8 cellular contexts compared by ENCODE assay signal in the genomic region with DNA sequence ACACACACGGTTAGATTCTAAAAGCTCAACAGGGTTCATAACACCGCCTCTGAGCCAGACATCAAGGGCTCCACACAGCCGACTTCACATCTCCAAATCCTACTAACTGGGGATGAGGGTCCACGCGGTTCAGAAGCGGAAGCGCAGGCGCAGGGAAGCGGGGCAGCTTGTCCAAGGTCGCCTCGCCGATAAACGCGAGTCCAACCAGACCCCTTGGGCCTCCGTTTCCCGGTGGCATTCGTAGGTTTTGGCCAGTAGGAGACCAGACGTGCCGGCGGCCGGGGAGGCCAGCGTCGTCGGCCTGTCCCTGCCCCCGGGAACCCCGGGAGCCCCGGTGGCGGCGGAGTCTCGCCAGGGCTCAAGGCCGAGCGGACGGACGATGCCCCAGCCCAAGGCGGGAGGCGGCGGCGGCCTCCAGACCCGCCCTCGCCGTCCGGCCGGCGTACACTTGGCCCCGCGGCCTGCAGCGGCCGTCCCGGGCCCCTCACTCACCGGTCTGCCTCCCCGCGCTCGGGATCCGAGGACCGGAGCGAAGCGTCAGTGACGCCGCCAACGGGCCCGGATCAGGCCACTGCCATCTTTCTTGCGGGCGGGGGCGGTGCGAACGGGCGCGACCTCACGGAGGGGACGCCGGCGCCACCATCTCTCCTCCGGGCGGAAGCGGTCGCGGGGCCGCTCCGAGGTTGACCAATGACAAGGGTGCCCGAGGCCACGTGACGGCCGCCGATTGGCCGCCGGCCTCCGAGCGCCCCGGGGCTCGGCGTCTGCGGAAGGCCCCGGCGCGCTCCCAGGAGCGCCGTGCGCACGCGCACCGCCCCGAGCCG. TPM values are rescaled to one million over a fixed set of nuclear protein-coding genes. Genes with fewer than 3 reads are reported as not detected.
A peak's percentile ranks its signal among the peaks of the same experiment; 100 is the strongest.
DNase-seq lines count a peak whose midpoint lies in the region; ATAC-seq, FAIRE-seq and TF ChIP-seq lines count a peak whose summit lies in the region.

A gene with protein sequence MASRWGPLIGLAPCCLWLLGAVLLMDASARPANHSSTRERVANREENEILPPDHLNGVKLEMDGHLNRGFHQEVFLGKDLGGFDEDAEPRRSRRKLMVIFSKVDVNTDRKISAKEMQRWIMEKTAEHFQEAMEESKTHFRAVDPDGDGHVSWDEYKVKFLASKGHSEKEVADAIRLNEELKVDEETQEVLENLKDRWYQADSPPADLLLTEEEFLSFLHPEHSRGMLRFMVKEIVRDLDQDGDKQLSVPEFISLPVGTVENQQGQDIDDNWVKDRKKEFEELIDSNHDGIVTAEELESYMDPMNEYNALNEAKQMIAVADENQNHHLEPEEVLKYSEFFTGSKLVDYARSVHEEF (minus strand): TSS at position 602 of the 824 bp plus-strand sequence. CDS start 3,229 bp downstream, outside the sequence.

- ATAC-seq in GM19023 (IDR thresholded peaks at IDR 0.05; ENCODE audit: unreplicated experiment), result peak; percentile 88
- peak; percentile 89 for ATAC-seq in HG03196 (IDR thresholded peaks at IDR 0.05; ENCODE audit: unreplicated experiment)
- peak; percentile 90 for ATAC-seq in WTC11

- H3K27me3 ChIP-seq in bronchial epithelial cell (ENCODE audit: control insufficient read depth, insufficient read depth, low read length) (no peaks in the 10 kb centered on the region), small intestine (ENCODE audit: control insufficient read depth in 2 of 2, insufficient read depth in 2 of 2, low read length in 2 of 2) (no peaks in the 10 kb centered on the region)

- no peaks in the 10 kb centered on the region for H3K9me3 ChIP-seq in small intestine (ENCODE audit: control insufficient read depth, low read depth)

- POLR2A ChIA-PET in WTC11 (lab: Charles Lee), result no interaction called here

- H3K9me3 Mint-ChIP-seq in WTC11, result peaks cover 3% of the 10 kb centered on the region; the same call in 1 of the 2 replicates

- FAIRE-seq in bronchial epithelial cell (lab: Jason Lieb, UNC) (no peak), small intestine (lab: Jason Lieb, UNC) (no peak)

- 0% methylated on average over 73 to 103 of the region's 103 CpGs for WGBS in small intestine, 3 donors

- H3K4me3 ChIP-seq in bronchial epithelial cell (ENCODE audit: low read depth, low read length) (peak within 1 kb of the TSS; percentile 93), small intestine (ENCODE audit: low read depth in 1 of 2, low read length in 2 of 2) (peak within 1 kb of the TSS; percentile 81 to 91)

- peak within 1 kb of the TSS; percentile 87 to 97 for H3K27ac ChIP-seq in small intestine (ENCODE audit: low read depth in 1 of 2, low read length in 1 of 2)

- TF ChIP-seq CTCF in WTC11 (IDR thresholded peaks at IDR 0.05) (no peak), bronchial epithelial cell (IDR thresholded peaks at IDR 0.05; ENCODE audit: insufficient read depth, low read length, severe bottlenecking) (no peak)

- CTCF ChIA-PET in WTC11 (lab: Charles Lee), result interaction anchor here (0.7 to 2.3 kb wide), 5 partner anchors 58 to 216 kb away, joined by 3 to 19 read pairs (median 3); a partner anchor contains a TSS

- peak within 1 kb of the TSS; percentile 90 for H3K4me3 Mint-ChIP-seq in WTC11

- H3K36me3 Mint-ChIP-seq in WTC11, result peaks cover 10% of the 10 kb centered on the region

- no peaks in the 10 kb centered on the region for H3K27me3 Mint-ChIP-seq in WTC11 (ENCODE audit: low read depth)

- H3K4me1 Mint-ChIP-seq in WTC11, result peaks cover 10% of the 10 kb centered on the region

- peak within 1 kb of the TSS; percentile 81 for H3K27ac Mint-ChIP-seq in WTC11

- DNase-seq in AG08396 (ENCODE audit: low spot score) (peak; percentile 100), NCI-H226 (peak; percentile 91), WTC11 (ENCODE audit: low spot score) (peak; percentile 96), bronchial epithelial cell (ENCODE audit: low read depth) (peak; percentile 86), iPS-NIHi11 (ENCODE audit: low spot score) (peak; percentile 100), small intestine (peak; percentile 96)

- peaks cover 5 to 7% of the 10 kb centered on the region in 2 donors for H3K4me1 ChIP-seq in small intestine (ENCODE audit: control insufficient read depth in 2 of 2, insufficient read depth in 1 of 2, low read depth in 1 of 2, low read length in 1 of 2)

- H3K36me3 ChIP-seq in bronchial epithelial cell (ENCODE audit: control insufficient read depth, insufficient read depth, low read length) (peaks cover 20% of the 10 kb centered on the region), small intestine (ENCODE audit: control insufficient read depth in 2 of 2, insufficient read depth in 2 of 2, low read length in 2 of 2) (peaks cover 10 to 14% of the 10 kb centered on the region in 2 donors)

TF ChIP-seq in WTC11, 78 proteins besides CTCF, POLR2A, EP300 and RAD21 (continues in another document):
- TF ChIP-seq, protein P1, sequence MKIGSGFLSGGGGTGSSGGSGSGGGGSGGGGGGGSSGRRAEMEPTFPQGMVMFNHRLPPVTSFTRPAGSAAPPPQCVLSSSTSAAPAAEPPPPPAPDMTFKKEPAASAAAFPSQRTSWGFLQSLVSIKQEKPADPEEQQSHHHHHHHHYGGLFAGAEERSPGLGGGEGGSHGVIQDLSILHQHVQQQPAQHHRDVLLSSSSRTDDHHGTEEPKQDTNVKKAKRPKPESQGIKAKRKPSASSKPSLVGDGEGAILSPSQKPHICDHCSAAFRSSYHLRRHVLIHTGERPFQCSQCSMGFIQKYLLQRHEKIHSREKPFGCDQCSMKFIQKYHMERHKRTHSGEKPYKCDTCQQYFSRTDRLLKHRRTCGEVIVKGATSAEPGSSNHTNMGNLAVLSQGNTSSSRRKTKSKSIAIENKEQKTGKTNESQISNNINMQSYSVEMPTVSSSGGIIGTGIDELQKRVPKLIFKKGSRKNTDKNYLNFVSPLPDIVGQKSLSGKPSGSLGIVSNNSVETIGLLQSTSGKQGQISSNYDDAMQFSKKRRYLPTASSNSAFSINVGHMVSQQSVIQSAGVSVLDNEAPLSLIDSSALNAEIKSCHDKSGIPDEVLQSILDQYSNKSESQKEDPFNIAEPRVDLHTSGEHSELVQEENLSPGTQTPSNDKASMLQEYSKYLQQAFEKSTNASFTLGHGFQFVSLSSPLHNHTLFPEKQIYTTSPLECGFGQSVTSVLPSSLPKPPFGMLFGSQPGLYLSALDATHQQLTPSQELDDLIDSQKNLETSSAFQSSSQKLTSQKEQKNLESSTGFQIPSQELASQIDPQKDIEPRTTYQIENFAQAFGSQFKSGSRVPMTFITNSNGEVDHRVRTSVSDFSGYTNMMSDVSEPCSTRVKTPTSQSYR (CRISPR knock-in tag; IDR thresholded peaks at IDR 0.05), result no peak
- TF ChIP-seq TCF7 (CRISPR knock-in tag; IDR thresholded peaks at IDR 0.05; ENCODE audit: low read depth) (no peak; the same call in 1 of the 2 replicates), RELA (CRISPR knock-in tag; IDR thresholded peaks at IDR 0.05; ENCODE audit: borderline replicate concordance) (0 out of 2 replicates have a peak, but pooled peaks have one; percentile 50), ETV6 (CRISPR knock-in tag; IDR thresholded peaks at IDR 0.05) (no peak; the same call in 1 of the 2 replicates), JAZF1 (CRISPR knock-in tag; IDR thresholded peaks at IDR 0.05) (no peak), ESRRA (CRISPR knock-in tag; IDR thresholded peaks at IDR 0.05; ENCODE audit: borderline replicate concordance) (peak; percentile 65; the same call in 1 of the 2 replicates), ZNF121 (CRISPR knock-in tag; IDR thresholded peaks at IDR 0.05) (no peak), NFATC4 (CRISPR knock-in tag; IDR thresholded peaks at IDR 0.05) (no peak), EMX1 (CRISPR knock-in tag; IDR thresholded peaks at IDR 0.05) (no peak), GRHL2 (CRISPR knock-in tag; IDR thresholded peaks at IDR 0.05; ENCODE audit: insufficient replicate concordance, severe bottlenecking) (no peak), JUN (CRISPR knock-in tag; IDR thresholded peaks at IDR 0.05) (0 out of 2 replicates have a peak, but pooled peaks have one; percentile 33), NR3C1 (CRISPR knock-in tag; conservative IDR thresholded peaks at IDR 0.05; ENCODE audit: low read depth) (no peak), CBFB (CRISPR knock-in tag; IDR thresholded peaks at IDR 0.05; ENCODE audit: low read depth) (no peak), KAT7 (CRISPR knock-in tag; IDR thresholded peaks at IDR 0.05; ENCODE audit: borderline replicate concordance) (no peak), NR2C2 (CRISPR knock-in tag; IDR thresholded peaks at IDR 0.05) (no peak)
- TF ChIP-seq, protein P2, sequence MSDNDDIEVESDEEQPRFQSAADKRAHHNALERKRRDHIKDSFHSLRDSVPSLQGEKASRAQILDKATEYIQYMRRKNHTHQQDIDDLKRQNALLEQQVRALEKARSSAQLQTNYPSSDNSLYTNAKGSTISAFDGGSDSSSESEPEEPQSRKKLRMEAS (CRISPR knock-in tag; IDR thresholded peaks at IDR 0.05), result 0 out of 2 replicates have a peak, but pooled peaks have one; percentile 51
- TF ChIP-seq, protein P3, sequence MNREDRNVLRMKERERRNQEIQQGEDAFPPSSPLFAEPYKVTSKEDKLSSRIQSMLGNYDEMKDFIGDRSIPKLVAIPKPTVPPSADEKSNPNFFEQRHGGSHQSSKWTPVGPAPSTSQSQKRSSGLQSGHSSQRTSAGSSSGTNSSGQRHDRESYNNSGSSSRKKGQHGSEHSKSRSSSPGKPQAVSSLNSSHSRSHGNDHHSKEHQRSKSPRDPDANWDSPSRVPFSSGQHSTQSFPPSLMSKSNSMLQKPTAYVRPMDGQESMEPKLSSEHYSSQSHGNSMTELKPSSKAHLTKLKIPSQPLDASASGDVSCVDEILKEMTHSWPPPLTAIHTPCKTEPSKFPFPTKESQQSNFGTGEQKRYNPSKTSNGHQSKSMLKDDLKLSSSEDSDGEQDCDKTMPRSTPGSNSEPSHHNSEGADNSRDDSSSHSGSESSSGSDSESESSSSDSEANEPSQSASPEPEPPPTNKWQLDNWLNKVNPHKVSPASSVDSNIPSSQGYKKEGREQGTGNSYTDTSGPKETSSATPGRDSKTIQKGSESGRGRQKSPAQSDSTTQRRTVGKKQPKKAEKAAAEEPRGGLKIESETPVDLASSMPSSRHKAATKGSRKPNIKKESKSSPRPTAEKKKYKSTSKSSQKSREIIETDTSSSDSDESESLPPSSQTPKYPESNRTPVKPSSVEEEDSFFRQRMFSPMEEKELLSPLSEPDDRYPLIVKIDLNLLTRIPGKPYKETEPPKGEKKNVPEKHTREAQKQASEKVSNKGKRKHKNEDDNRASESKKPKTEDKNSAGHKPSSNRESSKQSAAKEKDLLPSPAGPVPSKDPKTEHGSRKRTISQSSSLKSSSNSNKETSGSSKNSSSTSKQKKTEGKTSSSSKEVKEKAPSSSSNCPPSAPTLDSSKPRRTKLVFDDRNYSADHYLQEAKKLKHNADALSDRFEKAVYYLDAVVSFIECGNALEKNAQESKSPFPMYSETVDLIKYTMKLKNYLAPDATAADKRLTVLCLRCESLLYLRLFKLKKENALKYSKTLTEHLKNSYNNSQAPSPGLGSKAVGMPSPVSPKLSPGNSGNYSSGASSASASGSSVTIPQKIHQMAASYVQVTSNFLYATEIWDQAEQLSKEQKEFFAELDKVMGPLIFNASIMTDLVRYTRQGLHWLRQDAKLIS (CRISPR knock-in tag; IDR thresholded peaks at IDR 0.05; ENCODE audit: borderline replicate concordance), result no peak

RNA-seq across cellular contexts. Expression of the gene that starts here (rescaled TPM):
- 92.3 to 105 TPM (median 101 TPM) in 3 replicates for total RNA-seq in WTC11 (2021)
- 68.2 and 81.3 TPM in 2 replicates for total RNA-seq in bronchial epithelial cell
- polyA plus RNA-seq in small intestine, result 100 to 1,000 TPM in 2 of 3 donors, 10 to 100 TPM in 1; 91.2 to 170 (median 132) TPM

Comparison
In these comparisons a context has a peak if more than half of its experiments do, and no peak if none do; other contexts are left out.
1. Peak in every context shown above with its lines: DNase-seq, ATAC-seq, H3K4me3 ChIP-seq and H3K27ac ChIP-seq.